In the genomic region with DNA sequence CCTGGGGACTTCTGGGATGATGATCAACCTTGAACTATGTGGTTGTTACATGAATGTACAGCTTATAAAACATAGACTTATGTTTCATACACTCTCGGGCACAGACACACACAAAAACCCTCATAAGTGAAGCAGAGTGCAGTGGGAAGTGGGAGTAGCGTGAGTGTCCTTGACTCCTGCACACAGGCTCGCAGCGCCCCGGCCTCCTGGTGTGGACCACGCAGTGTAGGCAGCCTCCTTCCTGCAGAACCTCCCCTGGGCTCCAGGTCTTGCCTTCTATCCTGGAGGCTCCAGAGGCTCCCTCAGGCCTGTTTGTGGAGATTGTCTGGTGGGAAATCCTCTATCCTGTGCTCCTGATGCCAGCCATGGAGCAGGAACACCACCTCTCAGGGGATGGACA, we compare ENCODE assay signal across 3 cellular contexts. TPM values are rescaled to one million over a fixed set of nuclear protein-coding genes. Genes with fewer than 3 reads are reported as not detected.
"Had no signal": no experiment of that assay in that cellular context is flagged by ENCODE, and none has a peak within 500 bp of the region (broad histone marks: within the 10 kb centered on the region; RNA-seq: fewer than 3 reads in every experiment).

No MANE protein-coding gene starts in this region.

RNA-seq across cellular contexts. Expression of a gene that starts 25.7 kb away (rescaled TPM):
- total RNA-seq: LHCN-M2, MCF 10A, NCI-H460 had no signal
